Comparison of ENCODE assay signal across 1 cellular context in the genomic region with DNA sequence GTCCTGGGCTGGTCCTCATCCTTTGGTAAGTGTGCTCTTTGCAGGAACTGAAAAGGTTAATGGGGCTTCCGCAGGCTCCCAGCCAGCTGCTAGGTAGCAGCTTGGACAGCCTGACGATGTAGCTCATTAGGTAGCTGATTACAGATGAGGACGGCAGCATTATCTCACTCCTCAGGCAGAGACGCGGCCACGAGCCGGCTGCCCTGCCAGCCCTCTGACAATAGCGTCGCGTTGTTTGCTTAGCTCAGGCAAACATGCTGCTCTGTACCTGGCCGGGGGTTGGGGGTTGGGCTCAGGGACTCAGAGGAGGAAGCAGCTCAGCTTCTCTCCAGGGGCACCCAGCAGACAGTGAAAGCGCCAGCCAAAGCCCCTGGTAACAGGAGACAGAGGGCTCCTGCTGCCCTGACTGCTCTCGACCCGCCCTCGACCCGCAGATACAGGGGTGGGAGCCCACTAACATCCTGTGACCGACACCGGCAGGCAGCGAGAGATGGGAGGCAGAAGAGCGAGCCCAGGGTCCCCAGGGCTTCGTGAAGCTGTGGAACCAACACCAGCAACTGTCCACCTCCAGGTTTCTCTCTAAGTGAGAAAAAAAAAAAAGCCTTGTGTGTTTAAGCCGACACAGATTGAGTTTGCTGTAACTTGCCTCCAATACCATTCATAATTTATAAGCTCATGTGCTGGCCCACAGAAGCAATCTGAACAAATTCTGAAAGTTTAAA.
TF ChIP-seq lines count a peak whose summit lies in the region.

No MANE protein-coding gene starts in this region.

TF ChIP-seq in HepG2, 621 proteins besides CTCF, POLR2A, EP300 and RAD21 (continued from another document and continues in another):
- TF ChIP-seq SKIL (CRISPR knock-in tag; IDR thresholded peaks at IDR 0.05; ENCODE audit: borderline replicate concordance), result no peak
- TF ChIP-seq ZNF652 (CRISPR knock-in tag; IDR thresholded peaks at IDR 0.05; ENCODE audit: borderline replicate concordance, low read depth), result peak; percentile 67
- no peak for TF ChIP-seq HOXD1 (CRISPR knock-in tag; IDR thresholded peaks at IDR 0.05)
- no peak for TF ChIP-seq KLF15 (CRISPR knock-in tag; IDR thresholded peaks at IDR 0.05; ENCODE audit: borderline replicate concordance)
- TF ChIP-seq, protein P1, sequence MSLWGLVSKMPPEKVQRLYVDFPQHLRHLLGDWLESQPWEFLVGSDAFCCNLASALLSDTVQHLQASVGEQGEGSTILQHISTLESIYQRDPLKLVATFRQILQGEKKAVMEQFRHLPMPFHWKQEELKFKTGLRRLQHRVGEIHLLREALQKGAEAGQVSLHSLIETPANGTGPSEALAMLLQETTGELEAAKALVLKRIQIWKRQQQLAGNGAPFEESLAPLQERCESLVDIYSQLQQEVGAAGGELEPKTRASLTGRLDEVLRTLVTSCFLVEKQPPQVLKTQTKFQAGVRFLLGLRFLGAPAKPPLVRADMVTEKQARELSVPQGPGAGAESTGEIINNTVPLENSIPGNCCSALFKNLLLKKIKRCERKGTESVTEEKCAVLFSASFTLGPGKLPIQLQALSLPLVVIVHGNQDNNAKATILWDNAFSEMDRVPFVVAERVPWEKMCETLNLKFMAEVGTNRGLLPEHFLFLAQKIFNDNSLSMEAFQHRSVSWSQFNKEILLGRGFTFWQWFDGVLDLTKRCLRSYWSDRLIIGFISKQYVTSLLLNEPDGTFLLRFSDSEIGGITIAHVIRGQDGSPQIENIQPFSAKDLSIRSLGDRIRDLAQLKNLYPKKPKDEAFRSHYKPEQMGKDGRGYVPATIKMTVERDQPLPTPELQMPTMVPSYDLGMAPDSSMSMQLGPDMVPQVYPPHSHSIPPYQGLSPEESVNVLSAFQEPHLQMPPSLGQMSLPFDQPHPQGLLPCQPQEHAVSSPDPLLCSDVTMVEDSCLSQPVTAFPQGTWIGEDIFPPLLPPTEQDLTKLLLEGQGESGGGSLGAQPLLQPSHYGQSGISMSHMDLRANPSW (CRISPR knock-in tag; IDR thresholded peaks at IDR 0.05; ENCODE audit: borderline replicate concordance), result no peak
- no peak for TF ChIP-seq PAWR (CRISPR knock-in tag; IDR thresholded peaks at IDR 0.05; ENCODE audit: borderline replicate concordance)
- no peak for TF ChIP-seq ZFAT (CRISPR knock-in tag; conservative IDR thresholded peaks at IDR 0.05)
- TF ChIP-seq SMAD3 (CRISPR knock-in tag; IDR thresholded peaks at IDR 0.05), result no peak
- 0 out of 2 replicates have a peak, but pooled peaks have one; percentile 72 for TF ChIP-seq CBX5 (CRISPR knock-in tag; IDR thresholded peaks at IDR 0.05; ENCODE audit: borderline replicate concordance)
- TF ChIP-seq ZNF879 (CRISPR knock-in tag; IDR thresholded peaks at IDR 0.05), result no peak
- TF ChIP-seq ZNF576 (CRISPR knock-in tag; IDR thresholded peaks at IDR 0.05), result no peak
- no peak for TF ChIP-seq NFE2 (CRISPR knock-in tag; IDR thresholded peaks at IDR 0.05)
- TF ChIP-seq, protein P2, sequence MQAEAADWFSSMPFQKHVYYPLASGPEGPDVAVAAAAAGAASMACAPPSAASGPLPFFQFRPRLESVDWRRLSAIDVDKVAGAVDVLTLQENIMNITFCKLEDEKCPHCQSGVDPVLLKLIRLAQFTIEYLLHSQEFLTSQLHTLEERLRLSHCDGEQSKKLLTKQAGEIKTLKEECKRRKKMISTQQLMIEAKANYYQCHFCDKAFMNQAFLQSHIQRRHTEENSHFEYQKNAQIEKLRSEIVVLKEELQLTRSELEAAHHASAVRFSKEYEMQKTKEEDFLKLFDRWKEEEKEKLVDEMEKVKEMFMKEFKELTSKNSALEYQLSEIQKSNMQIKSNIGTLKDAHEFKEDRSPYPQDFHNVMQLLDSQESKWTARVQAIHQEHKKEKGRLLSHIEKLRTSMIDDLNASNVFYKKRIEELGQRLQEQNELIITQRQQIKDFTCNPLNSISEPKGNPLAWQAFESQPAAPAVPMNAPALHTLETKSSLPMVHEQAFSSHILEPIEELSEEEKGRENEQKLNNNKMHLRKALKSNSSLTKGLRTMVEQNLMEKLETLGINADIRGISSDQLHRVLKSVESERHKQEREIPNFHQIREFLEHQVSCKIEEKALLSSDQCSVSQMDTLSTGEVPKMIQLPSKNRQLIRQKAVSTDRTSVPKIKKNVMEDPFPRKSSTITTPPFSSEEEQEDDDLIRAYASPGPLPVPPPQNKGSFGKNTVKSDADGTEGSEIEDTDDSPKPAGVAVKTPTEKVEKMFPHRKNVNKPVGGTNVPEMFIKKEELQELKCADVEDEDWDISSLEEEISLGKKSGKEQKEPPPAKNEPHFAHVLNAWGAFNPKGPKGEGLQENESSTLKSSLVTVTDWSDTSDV (CRISPR knock-in tag; IDR thresholded peaks at IDR 0.05), result no peak
- TF ChIP-seq ZNF614 (CRISPR knock-in tag; IDR thresholded peaks at IDR 0.05; ENCODE audit: borderline replicate concordance), result peak; percentile 57; the same call in 1 of the 2 replicates
- TF ChIP-seq, protein P3, sequence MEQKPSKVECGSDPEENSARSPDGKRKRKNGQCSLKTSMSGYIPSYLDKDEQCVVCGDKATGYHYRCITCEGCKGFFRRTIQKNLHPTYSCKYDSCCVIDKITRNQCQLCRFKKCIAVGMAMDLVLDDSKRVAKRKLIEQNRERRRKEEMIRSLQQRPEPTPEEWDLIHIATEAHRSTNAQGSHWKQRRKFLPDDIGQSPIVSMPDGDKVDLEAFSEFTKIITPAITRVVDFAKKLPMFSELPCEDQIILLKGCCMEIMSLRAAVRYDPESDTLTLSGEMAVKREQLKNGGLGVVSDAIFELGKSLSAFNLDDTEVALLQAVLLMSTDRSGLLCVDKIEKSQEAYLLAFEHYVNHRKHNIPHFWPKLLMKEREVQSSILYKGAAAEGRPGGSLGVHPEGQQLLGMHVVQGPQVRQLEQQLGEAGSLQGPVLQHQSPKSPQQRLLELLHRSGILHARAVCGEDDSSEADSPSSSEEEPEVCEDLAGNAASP (CRISPR knock-in tag; IDR thresholded peaks at IDR 0.05; ENCODE audit: borderline replicate concordance), result 0 out of 2 replicates have a peak, but pooled peaks have one; percentile 14
- TF ChIP-seq, protein P4, sequence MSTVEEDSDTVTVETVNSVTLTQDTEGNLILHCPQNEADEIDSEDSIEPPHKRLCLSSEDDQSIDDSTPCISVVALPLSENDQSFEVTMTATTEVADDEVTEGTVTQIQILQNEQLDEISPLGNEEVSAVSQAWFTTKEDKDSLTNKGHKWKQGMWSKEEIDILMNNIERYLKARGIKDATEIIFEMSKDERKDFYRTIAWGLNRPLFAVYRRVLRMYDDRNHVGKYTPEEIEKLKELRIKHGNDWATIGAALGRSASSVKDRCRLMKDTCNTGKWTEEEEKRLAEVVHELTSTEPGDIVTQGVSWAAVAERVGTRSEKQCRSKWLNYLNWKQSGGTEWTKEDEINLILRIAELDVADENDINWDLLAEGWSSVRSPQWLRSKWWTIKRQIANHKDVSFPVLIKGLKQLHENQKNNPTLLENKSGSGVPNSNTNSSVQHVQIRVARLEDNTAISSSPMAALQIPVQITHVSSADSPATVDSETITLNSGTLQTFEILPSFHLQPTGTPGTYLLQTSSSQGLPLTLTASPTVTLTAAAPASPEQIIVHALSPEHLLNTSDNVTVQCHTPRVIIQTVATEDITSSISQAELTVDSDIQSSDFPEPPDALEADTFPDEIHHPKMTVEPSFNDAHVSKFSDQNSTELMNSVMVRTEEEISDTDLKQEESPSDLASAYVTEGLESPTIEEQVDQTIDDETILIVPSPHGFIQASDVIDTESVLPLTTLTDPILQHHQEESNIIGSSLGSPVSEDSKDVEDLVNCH (CRISPR knock-in tag; IDR thresholded peaks at IDR 0.05), result no peak
- TF ChIP-seq TGIF2 (CRISPR knock-in tag; IDR thresholded peaks at IDR 0.05), result no peak
- no peak for TF ChIP-seq ZNF383 (CRISPR knock-in tag; IDR thresholded peaks at IDR 0.05; ENCODE audit: borderline replicate concordance)
- TF ChIP-seq ZMYM3 (CRISPR knock-in tag; IDR thresholded peaks at IDR 0.05), result peak; percentile 81; the same call in 1 of the 2 replicates
- TF ChIP-seq, protein P5, sequence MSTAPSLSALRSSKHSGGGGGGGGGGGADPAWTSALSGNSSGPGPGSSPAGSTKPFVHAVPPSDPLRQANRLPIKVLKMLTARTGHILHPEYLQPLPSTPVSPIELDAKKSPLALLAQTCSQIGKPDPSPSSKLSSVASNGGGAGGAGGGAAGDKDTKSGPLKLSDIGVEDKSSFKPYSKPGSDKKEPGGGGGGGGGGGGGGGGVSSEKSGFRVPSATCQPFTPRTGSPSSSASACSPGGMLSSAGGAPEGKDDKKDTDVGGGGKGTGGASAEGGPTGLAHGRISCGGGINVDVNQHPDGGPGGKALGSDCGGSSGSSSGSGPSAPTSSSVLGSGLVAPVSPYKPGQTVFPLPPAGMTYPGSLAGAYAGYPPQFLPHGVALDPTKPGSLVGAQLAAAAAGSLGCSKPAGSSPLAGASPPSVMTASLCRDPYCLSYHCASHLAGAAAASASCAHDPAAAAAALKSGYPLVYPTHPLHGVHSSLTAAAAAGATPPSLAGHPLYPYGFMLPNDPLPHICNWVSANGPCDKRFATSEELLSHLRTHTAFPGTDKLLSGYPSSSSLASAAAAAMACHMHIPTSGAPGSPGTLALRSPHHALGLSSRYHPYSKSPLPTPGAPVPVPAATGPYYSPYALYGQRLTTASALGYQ (CRISPR knock-in tag; IDR thresholded peaks at IDR 0.05), result 0 out of 2 replicates have a peak, but pooled peaks have one; percentile 42
- peak; percentile 78; the same call in 1 of the 2 replicates for TF ChIP-seq SALL1 (CRISPR knock-in tag; IDR thresholded peaks at IDR 0.05)
- TF ChIP-seq POGK (CRISPR knock-in tag; conservative IDR thresholded peaks at IDR 0.05), result 0 out of 2 replicates have a peak, but pooled peaks have one; percentile 50
- no peak for TF ChIP-seq XBP1 (CRISPR knock-in tag; IDR thresholded peaks at IDR 0.05)
- TF ChIP-seq PATZ1 (CRISPR knock-in tag; IDR thresholded peaks at IDR 0.05), result peak; percentile 70; the same call in 1 of the 2 replicates
- TF ChIP-seq, protein P6, sequence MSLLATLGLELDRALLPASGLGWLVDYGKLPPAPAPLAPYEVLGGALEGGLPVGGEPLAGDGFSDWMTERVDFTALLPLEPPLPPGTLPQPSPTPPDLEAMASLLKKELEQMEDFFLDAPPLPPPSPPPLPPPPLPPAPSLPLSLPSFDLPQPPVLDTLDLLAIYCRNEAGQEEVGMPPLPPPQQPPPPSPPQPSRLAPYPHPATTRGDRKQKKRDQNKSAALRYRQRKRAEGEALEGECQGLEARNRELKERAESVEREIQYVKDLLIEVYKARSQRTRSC (CRISPR knock-in tag; IDR thresholded peaks at IDR 0.05; ENCODE audit: low read depth), result no peak
- TF ChIP-seq FOXP1 (IDR thresholded peaks at IDR 0.05), result no peak
- peak; percentile 54; the same call in 1 of the 2 replicates for TF ChIP-seq FOXP1 (CRISPR knock-in tag; IDR thresholded peaks at IDR 0.05)
- no peak for TF ChIP-seq MZF1 (CRISPR knock-in tag; IDR thresholded peaks at IDR 0.05; ENCODE audit: borderline replicate concordance)
- 0 out of 2 replicates have a peak, but pooled peaks have one; percentile 26 for TF ChIP-seq ZNF784 (CRISPR knock-in tag; IDR thresholded peaks at IDR 0.05; ENCODE audit: borderline replicate concordance)
- TF ChIP-seq YEATS2 (CRISPR knock-in tag; IDR thresholded peaks at IDR 0.05; ENCODE audit: borderline replicate concordance), result no peak
- TF ChIP-seq WIZ (CRISPR knock-in tag; IDR thresholded peaks at IDR 0.05), result no peak
- TF ChIP-seq U2AF2 (IDR thresholded peaks at IDR 0.05; ENCODE audit: low read depth, low read length), result no peak
- no peak for TF ChIP-seq ATF7-NPFF (CRISPR knock-in tag; IDR thresholded peaks at IDR 0.05; ENCODE audit: low read depth)
